Comparison of ENCODE assay signal across 11 cellular contexts in the genomic region with DNA sequence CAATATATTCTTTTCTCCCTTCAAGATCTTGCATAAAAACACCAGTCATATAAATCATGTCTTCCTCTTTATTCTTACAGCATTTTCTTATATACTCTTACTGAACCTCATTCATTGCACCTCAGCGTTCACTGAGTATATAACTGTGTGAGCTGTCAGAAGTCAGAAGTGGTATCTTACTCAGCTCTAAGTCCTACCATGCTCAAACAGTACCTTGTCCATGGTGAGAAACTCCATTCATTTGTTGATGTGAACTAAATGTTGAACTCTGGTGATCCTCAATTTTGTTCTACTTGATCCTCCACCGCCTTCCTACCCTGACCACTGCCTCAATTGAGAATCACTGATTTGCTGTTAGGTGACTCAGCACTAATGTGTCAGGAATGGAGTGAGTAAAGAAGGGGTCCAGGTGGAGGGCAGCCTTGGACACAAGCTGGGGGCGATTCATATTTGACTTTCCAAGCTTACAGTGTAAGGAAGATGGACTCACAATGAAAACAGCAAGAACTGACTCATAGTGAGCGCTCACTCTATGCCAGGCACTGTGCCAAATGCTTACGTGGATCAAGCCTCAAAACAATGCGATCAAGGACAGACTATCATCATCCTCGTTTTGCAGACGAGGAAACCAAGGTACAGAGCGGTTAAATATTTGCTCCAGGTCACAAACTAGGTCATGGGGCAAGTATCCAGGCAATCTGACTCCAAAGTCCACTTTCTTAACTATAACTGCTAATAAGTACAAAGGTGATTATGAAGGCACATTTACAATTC. TPM values are rescaled to one million over a fixed set of nuclear protein-coding genes. Genes with fewer than 3 reads are reported as not detected.
DNase-seq lines count a peak whose midpoint lies in the region; ATAC-seq and TF ChIP-seq lines count a peak whose summit lies in the region.
"Had no signal": no experiment of that assay in that cellular context is flagged by ENCODE, and none has a peak within 500 bp of the region (broad histone marks: within the 10 kb centered on the region; RNA-seq: fewer than 3 reads in every experiment).

No MANE protein-coding gene starts in this region.

- no peak overlapping the region; the same call in 1 of the 2 replicates for H3K23ac ChIP-seq in IMR-90 (ENCODE audit: low read depth, low read length)

- H3K27me3 ChIP-seq in IMR-90 (ENCODE audit: control insufficient read depth, insufficient read depth, low read length) (no peaks in the 10 kb centered on the region), breast epithelium (no peaks in the 10 kb centered on the region)
- H3K27me3 ChIP-seq: cardiac muscle cell, right atrium auricular region had no signal

- CTCF ChIA-PET in IMR-90 (lab: Yijun Ruan, JAX) = interaction anchor here (1.0 kb wide), 2 partner anchors 8 to 11 kb away, joined by 5 to 6 read pairs; no protein-coding TSS in a partner anchor

- in situ Hi-C loops in IMR-90 (cut with MboI; ENCODE audit: low sequenced_read_pairs) = no loop called here

- peak overlapping the region; percentile 4; the same call in 1 of the 2 replicates for H4K5ac ChIP-seq in IMR-90 (ENCODE audit: low read depth, low read length)

- H2AK5ac ChIP-seq in IMR-90 (ENCODE audit: low read depth, low read length) = peak overlapping the region; percentile 41; the same call in 1 of the 2 replicates

- H2AFZ ChIP-seq in IMR-90 (replicated peaks; ENCODE audit: low read length, poor library complexity) = peak overlapping the region; percentile 70

- H3K9me3 ChIP-seq in IMR-90 (ENCODE audit: control insufficient read depth, insufficient read depth, low read length) (no peaks in the 10 kb centered on the region), breast epithelium (no peaks in the 10 kb centered on the region)
- H3K9me3 ChIP-seq: right atrium auricular region had no signal

- intact Hi-C loops in IMR-90 (cut with micrococcal nuclease) = no loop called here
- intact Hi-C loops in breast epithelium (cut with DNase I; ENCODE audit: low total_unique reads) = no loop called here

- no peak for TF ChIP-seq RAD21 in IMR-90 (IDR thresholded peaks at IDR 0.05; ENCODE audit: low read length)

- no CpG with 5 or more reads among the region's 9 CpGs for WGBS in IMR-90 (ENCODE audit: extremely low coverage in 2 of 2, insufficient read length in 1 of 2), 2 experiments

- peak; percentile 90 for DNase-seq in DMS53 (lab: John Stamatoyannopoulos, UW)
- peak; percentile 98 for DNase-seq in IMR-90
- DNase-seq in breast epithelium (ENCODE audit: low spot score in 2 of 2) = no peak
- DNase-seq in occipital lobe (lab: John Stamatoyannopoulos, UW) = peak; percentile 14
- DNase-seq in medulla oblongata (ENCODE audit: extremely low spot score) = no peak
- DNase-seq in NCI-H187 treated with DMSO at 0.1 percent for 48 hours (lab: John Stamatoyannopoulos, UW) = no peak
- DNase-seq: NCI-H526 had no signal

- peak overlapping the region; percentile 12; the same call in 1 of the 3 replicates for H2BK15ac ChIP-seq in IMR-90 (ENCODE audit: low read depth, low read length)

- H3K9me1 ChIP-seq in IMR-90 (ENCODE audit: insufficient read depth, low read length) = peaks cover 11% of the 10 kb centered on the region; the same call in 1 of the 2 replicates

- peaks cover 5% of the 10 kb centered on the region for H3K4me1 ChIP-seq in IMR-90 (ENCODE audit: control insufficient read depth, insufficient read depth, low read length)
- H3K4me1 ChIP-seq in breast epithelium = peaks cover 0 to 4% of the 10 kb centered on the region in 2 donors
- H3K4me1 ChIP-seq: right atrium auricular region had no signal

- H4K20me1 ChIP-seq in IMR-90 (ENCODE audit: insufficient read depth, low read length) = peaks cover 15% of the 10 kb centered on the region; the same call in 1 of the 2 replicates

- H2BK5ac ChIP-seq in IMR-90 (ENCODE audit: low read depth, low read length, poor library complexity, severe bottlenecking) = peak overlapping the region; percentile 85

- dilution Hi-C loops in IMR-90 (cut with HindIII; ENCODE audit: low sequenced_read_pairs, unreplicated experiment) = no loop called here

- TF ChIP-seq CTCF in IMR-90 (conservative IDR thresholded peaks at IDR 0.05; ENCODE audit: low read depth, low read length) = no peak
- TF ChIP-seq CTCF in breast epithelium (IDR thresholded peaks at IDR 0.05) = no peak

- H3K4me3 ChIP-seq in IMR-90 (ENCODE audit: insufficient read depth, low read depth, low read length) (no peak overlapping the region), breast epithelium (no peak overlapping the region)
- H3K4me3 ChIP-seq: cardiac muscle cell, right atrium auricular region had no signal

- peak overlapping the region; percentile 28; the same call in 1 of the 2 replicates for H2BK20ac ChIP-seq in IMR-90 (ENCODE audit: low read depth, low read length)

- no TSS peak for BruUV-seq in IMR-90 (replicated peaks; lab: Mats Ljungman, UMichigan)

- peak overlapping the region; percentile 26; the same call in 1 of the 2 replicates for H3K27ac ChIP-seq in IMR-90 (ENCODE audit: insufficient read depth, low read length)
- peak overlapping the region; percentile 9 to 52 for H3K27ac ChIP-seq in breast epithelium
- H3K27ac ChIP-seq: cardiac muscle cell, right atrium auricular region had no signal

- peak overlapping the region; percentile 42 for H3K4ac ChIP-seq in IMR-90 (ENCODE audit: low read depth, low read length)

- H4K8ac ChIP-seq in IMR-90 (ENCODE audit: low read depth in 2 of 2, low read length in 2 of 2) = peak overlapping the region in 1 of 2 experiments; percentile 38; a peak in 1 of 4 replicates

- ATAC-seq in IMR-90 (ENCODE audit: low read depth) (peak; percentile 91), HG03354 (IDR thresholded peaks at IDR 0.05; ENCODE audit: poor library complexity, severe bottlenecking, unreplicated experiment) (no peak), HG03159 (IDR thresholded peaks at IDR 0.05; ENCODE audit: unreplicated experiment) (no peak)

- POLR2A ChIA-PET in IMR-90 (lab: Charles Lee; ENCODE audit: unreplicated experiment) = no interaction called here

- no peak overlapping the region for H4K91ac ChIP-seq in IMR-90 (ENCODE audit: insufficient read depth, low read depth, low read length)

- no peak overlapping the region for H3K56ac ChIP-seq in IMR-90 (ENCODE audit: extremely low read depth, insufficient read depth, low read length)

- H3K4me2 ChIP-seq in IMR-90 (ENCODE audit: low read depth, low read length) = peak overlapping the region; percentile 62; the same call in 1 of the 2 replicates

- H3K79me1 ChIP-seq in IMR-90 (ENCODE audit: low read depth in 1 of 2, low read length in 2 of 2) = peaks cover 28 to 59% of the 10 kb centered on the region in 2 experiments

- no peak overlapping the region for H3K9ac ChIP-seq in IMR-90 (ENCODE audit: low read depth, low read length)

- peak overlapping the region; percentile 52; the same call in 1 of the 2 replicates for H3K18ac ChIP-seq in IMR-90 (ENCODE audit: low read depth, low read length)

- TF ChIP-seq POLR2A in IMR-90 (IDR thresholded peaks at IDR 0.05; ENCODE audit: low read depth, low read length) (no peak), breast epithelium (IDR thresholded peaks at IDR 0.05) (no peak)

- H2AK9ac ChIP-seq in IMR-90 (replicated peaks; ENCODE audit: low read depth, low read length, poor library complexity) = peak overlapping the region; percentile 76

- peak overlapping the region; percentile 16; the same call in 1 of the 2 replicates for H3K14ac ChIP-seq in IMR-90 (replicated peaks; ENCODE audit: low read depth, low read length)

- H2BK120ac ChIP-seq in IMR-90 (ENCODE audit: low read depth, low read length) = 0 out of 2 replicates have a peak overlapping the region, but pooled peaks have one; percentile 0

- H3K36me3 ChIP-seq in IMR-90 (ENCODE audit: control insufficient read depth, insufficient read depth, low read length) (peaks cover 2% of the 10 kb centered on the region; the same call in 1 of the 2 replicates), breast epithelium (no peaks in the 10 kb centered on the region)
- H3K36me3 ChIP-seq: cardiac muscle cell, right atrium auricular region had no signal

TF ChIP-seq in IMR-90, 13 proteins besides CTCF, POLR2A, EP300 and RAD21 (continues in another document):
- TF ChIP-seq SMC3 (IDR thresholded peaks at IDR 0.05; ENCODE audit: low read depth, low read length) (no peak), MXI1 (IDR thresholded peaks at IDR 0.05; ENCODE audit: borderline replicate concordance, low read depth, low read length) (no peak), NFE2L2 (IDR thresholded peaks at IDR 0.05; ENCODE audit: low read depth, low read length) (peak; percentile 97), RFX5 (IDR thresholded peaks at IDR 0.05; ENCODE audit: low read depth, low read length) (no peak), RCOR1 (IDR thresholded peaks at IDR 0.05; ENCODE audit: insufficient replicate concordance, low read length) (peak; percentile 74)

RNA-seq across cellular contexts. Expression of gene ZFYVE19, which starts 13.5 kb away (rescaled TPM):
- total RNA-seq in IMR-90 (2012; rRNA removed) (22.6 and 22.8 TPM in 2 replicates), breast epithelium (10 to 100 TPM; 19.4 to 58.8 (median 44.6) TPM), occipital lobe (21.8 TPM)
- 27.3 and 29.6 TPM in 2 replicates for polyA plus RNA-seq in IMR-90 (2012; rRNA removed)
- polyA plus RNA-seq in IMR-90 (2012; cell fraction: cytosol; rRNA removed) = 22.7 and 25.2 TPM in 2 replicates
- polyA plus RNA-seq in IMR-90 (2012; cell fraction: nucleus; rRNA removed; ENCODE audit: low replicate concordance) = 113 and 127 TPM in 2 replicates

RNA-seq across cellular contexts. Expression of gene DNAJC17, which starts 13.9 kb away (rescaled TPM):
- total RNA-seq in IMR-90 (2012; rRNA removed) = 58.3 and 107 TPM in 2 replicates
- polyA plus RNA-seq in IMR-90 (2012; rRNA removed) = 58.6 and 77.1 TPM in 2 replicates
- polyA plus RNA-seq in IMR-90 (2012; cell fraction: cytosol; rRNA removed) = 36.7 and 109 TPM in 2 replicates
- 46.7 and 66.8 TPM in 2 replicates for polyA plus RNA-seq in IMR-90 (2012; cell fraction: nucleus; rRNA removed; ENCODE audit: low replicate concordance)
- 10 to 100 TPM; 18.4 to 55.8 (median 24.3) TPM for total RNA-seq in breast epithelium
- total RNA-seq in occipital lobe = 12.8 TPM

RNA-seq across cellular contexts. Expression of gene C15orf62, which starts 23.6 kb away (rescaled TPM):
- total RNA-seq in IMR-90 (2012; rRNA removed) (under 0.01 TPM in 1 of 2 replicates, not detected in the other), breast epithelium (1 to 10 TPM in 2 of 3 donors, under 1 TPM in 1; 0.48 to 4.7 (median 2.0) TPM), occipital lobe (not detected)
- polyA plus RNA-seq in IMR-90 (2012; rRNA removed) = not detected in 2 replicates
- polyA plus RNA-seq in IMR-90 (2012; cell fraction: cytosol; rRNA removed) = 0.02 and 0.16 TPM in 2 replicates
- polyA plus RNA-seq in IMR-90 (2012; cell fraction: nucleus; rRNA removed; ENCODE audit: low replicate concordance) = 0.06 and 0.07 TPM in 2 replicates

RNA-seq across cellular contexts. Expression of gene GCHFR, which starts 29.5 kb away (rescaled TPM):
- 1.4 and 2.3 TPM in 2 replicates for total RNA-seq in IMR-90 (2012; rRNA removed)
- 6.5 and 6.8 TPM in 2 replicates for polyA plus RNA-seq in IMR-90 (2012; rRNA removed)
- polyA plus RNA-seq in IMR-90 (2012; cell fraction: cytosol; rRNA removed) = 2.2 and 11.4 TPM in 2 replicates
- polyA plus RNA-seq in IMR-90 (2012; cell fraction: nucleus; rRNA removed; ENCODE audit: low replicate concordance) = 1.5 and 2.5 TPM in 2 replicates
- total RNA-seq in breast epithelium = 100 to 1,000 TPM in 1 of 3 donors, 10 to 100 TPM in 2; 56.0 to 100 (median 61.9) TPM
- total RNA-seq in occipital lobe = 1.9 TPM

RNA-seq across cellular contexts. Expression of gene PPP1R14D, which starts 35.1 kb away (rescaled TPM):
- total RNA-seq in IMR-90 (2012; rRNA removed) (not detected in 2 replicates), breast epithelium (1 to 10 TPM in 2 of 3 donors, not detected in 1; 1.3 to 4.9 TPM), occipital lobe (not detected)
- not detected in 2 replicates for polyA plus RNA-seq in IMR-90 (2012; rRNA removed)
- polyA plus RNA-seq in IMR-90 (2012; cell fraction: cytosol; rRNA removed) = not detected in 2 replicates
- polyA plus RNA-seq in IMR-90 (2012; cell fraction: nucleus; rRNA removed; ENCODE audit: low replicate concordance) = not detected in 2 replicates
- total RNA-seq: cardiac muscle cell, right atrium auricular region had no signal
- polyA plus RNA-seq: cardiac muscle cell had no signal

Comparison
In these comparisons a context has a peak if more than half of its experiments do, and no peak if none do; other contexts are left out.
1. DNase-seq: peak in DMS53 (single experiment), IMR-90 (single experiment) and occipital lobe (single experiment); none in breast epithelium (0 of 2), medulla oblongata (single experiment) and NCI-H187 treated with DMSO at 0.1 percent for 48 hours (single experiment).